ENCODE assay signal across 31 cellular contexts in the genomic region with DNA sequence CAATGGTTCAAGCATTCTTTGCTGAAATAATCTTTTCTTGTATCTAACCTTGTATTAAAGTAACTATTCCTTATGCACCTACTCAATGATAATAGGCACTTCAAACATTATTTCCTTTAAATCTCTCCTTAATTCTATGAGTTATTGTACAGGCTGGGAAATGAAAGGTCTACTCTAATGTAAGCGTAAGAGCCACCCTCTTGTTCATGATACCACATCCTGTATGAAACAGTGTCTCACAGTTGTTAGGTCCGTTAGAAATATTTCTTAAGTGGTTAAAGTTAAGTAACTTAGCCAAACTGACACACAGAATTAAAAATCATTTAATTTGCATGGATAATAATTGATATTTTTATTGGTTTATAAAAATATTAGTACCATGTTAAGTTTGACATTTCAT.
"Had no signal": no experiment of that assay in that cellular context is flagged by ENCODE, and none has a peak within 500 bp of the region (broad histone marks: within the 10 kb centered on the region; RNA-seq: fewer than 3 reads in every experiment).

No MANE protein-coding gene starts in this region.

- ATAC-seq: activated CD8-positive, alpha-beta T cell treated with anti-CD3 and anti-CD28 coated beads for 36 hours; activated T-cell treated with anti-CD3 and anti-CD28 coated beads, Interleukin-2, amount 50 U/mL, for 72 hours; activated T-helper 17 cell treated with anti-CD3 and anti-CD28 coated beads, Interleukin-2, amount 50 U/mL, for 72 hours; Panc1 had no signal

- H3K4me1 ChIP-seq: SJCRH30 had no signal

- H3K9ac ChIP-seq: KMS-11 had no signal

- H3K36me3 ChIP-seq: brain microvascular endothelial cell, SJCRH30 had no signal

- H3K27me3 ChIP-seq: brain microvascular endothelial cell, SJCRH30 had no signal

- H3K27ac Mint-ChIP-seq: activated CD4-positive, alpha-beta T cell treated with anti-CD3 and anti-CD28 coated beads, Interleukin-2, amount 10 ng/mL, durations not matched to agents 24 days and 14 days; activated CD8-positive, alpha-beta T cell treated with anti-CD3 and anti-CD28 coated beads for 36 hours; activated naive CD8-positive, alpha-beta T cell treated with anti-CD3 and anti-CD28 coated beads for 36 hours; activated T-cell treated with anti-CD3 and anti-CD28 coated beads, Interleukin-2, amount 50 U/mL, for 72 hours; activated T-helper 17 cell treated with anti-CD3 and anti-CD28 coated beads, Interleukin-2, amount 50 U/mL, for 72 hours had no signal

- H3K4me2 ChIP-seq: KMS-11 had no signal

- H3K4me3 ChIP-seq: SJCRH30, SK-N-MC had no signal

- H3K9me3 Mint-ChIP-seq: activated CD4-positive, alpha-beta T cell treated with anti-CD3 and anti-CD28 coated beads, Interleukin-2, amount 10 ng/mL, durations not matched to agents 24 days and 14 days; activated naive CD8-positive, alpha-beta T cell treated with anti-CD3 and anti-CD28 coated beads for 36 hours had no signal

- H3K4me3 Mint-ChIP-seq: activated CD4-positive, alpha-beta T cell treated with anti-CD3 and anti-CD28 coated beads, Interleukin-2, amount 10 ng/mL, durations not matched to agents 24 days and 14 days; activated CD8-positive, alpha-beta T cell treated with anti-CD3 and anti-CD28 coated beads for 36 hours; activated naive CD8-positive, alpha-beta T cell treated with anti-CD3 and anti-CD28 coated beads for 36 hours; activated T-cell treated with anti-CD3 and anti-CD28 coated beads, Interleukin-2, amount 50 U/mL, for 72 hours; activated T-helper 17 cell treated with anti-CD3 and anti-CD28 coated beads, Interleukin-2, amount 50 U/mL, for 72 hours had no signal

- H3K9me3 ChIP-seq: SJCRH30 had no signal

- H3K4me1 Mint-ChIP-seq: activated CD4-positive, alpha-beta T cell treated with anti-CD3 and anti-CD28 coated beads, Interleukin-2, amount 10 ng/mL, durations not matched to agents 24 days and 14 days; activated naive CD8-positive, alpha-beta T cell treated with anti-CD3 and anti-CD28 coated beads for 36 hours; activated T-helper 17 cell treated with anti-CD3 and anti-CD28 coated beads, Interleukin-2, amount 50 U/mL, for 72 hours had no signal

- H3K36me3 Mint-ChIP-seq: activated naive CD8-positive, alpha-beta T cell treated with anti-CD3 and anti-CD28 coated beads for 36 hours had no signal

- DNase-seq: activated CD4-positive, alpha-beta T cell treated with anti-CD3 and anti-CD28 coated beads, Interleukin-2, amount 10 ng/mL, durations not matched to agents 24 days and 14 days; activated CD4-positive, alpha-beta T cell treated with anti-CD3 and anti-CD28 coated beads, Interleukin-2, amount 50 U/mL, for 4 hours; activated CD8-positive, alpha-beta T cell treated with anti-CD3 and anti-CD28 coated beads for 36 hours; activated effector memory CD4-positive, alpha-beta T cell treated with anti-CD3 and anti-CD28 coated beads, Interleukin-2, amount 50 U/mL, for 16 hours; activated naive CD4-positive, alpha-beta T cell; activated naive CD4-positive, alpha-beta T cell treated with anti-CD3 and anti-CD28 coated beads, Interleukin-2, amount 50 U/mL, for 16 hours; activated naive CD8-positive, alpha-beta T cell treated with anti-CD3 and anti-CD28 coated beads for 36 hours; activated T-cell treated with anti-CD3 and anti-CD28 coated beads, Interleukin-2, amount 50 U/mL, for 1 hour; activated T-cell treated with anti-CD3 and anti-CD28 coated beads, Interleukin-2, amount 50 U/mL, for 72 hours; amniotic stem cell; aorta; brain microvascular endothelial cell; central memory CD4-positive, alpha-beta T cell; NCI-H1092 treated with DMSO at 0.1 percent for 48 hours; NCI-H1417; NCI-H146; NCI-H187; NCI-H2029 treated with DMSO at 0.1 percent for 48 hours; NCI-H2171 treated with DMSO at 0.1 percent for 48 hours; NCI-H2227 treated with DMSO at 0.1 percent for 48 hours; NCI-H446; NCI-H510A treated with DMSO at 0.1 percent for 48 hours; NCI-H69; NCI-H82; SHP77; SJCRH30; T1000 had no signal

- H3K27ac ChIP-seq: brain microvascular endothelial cell, KMS-11, SJCRH30, SK-N-MC had no signal
